Comparison of ENCODE assay signal across 31 cellular contexts in the genomic region with DNA sequence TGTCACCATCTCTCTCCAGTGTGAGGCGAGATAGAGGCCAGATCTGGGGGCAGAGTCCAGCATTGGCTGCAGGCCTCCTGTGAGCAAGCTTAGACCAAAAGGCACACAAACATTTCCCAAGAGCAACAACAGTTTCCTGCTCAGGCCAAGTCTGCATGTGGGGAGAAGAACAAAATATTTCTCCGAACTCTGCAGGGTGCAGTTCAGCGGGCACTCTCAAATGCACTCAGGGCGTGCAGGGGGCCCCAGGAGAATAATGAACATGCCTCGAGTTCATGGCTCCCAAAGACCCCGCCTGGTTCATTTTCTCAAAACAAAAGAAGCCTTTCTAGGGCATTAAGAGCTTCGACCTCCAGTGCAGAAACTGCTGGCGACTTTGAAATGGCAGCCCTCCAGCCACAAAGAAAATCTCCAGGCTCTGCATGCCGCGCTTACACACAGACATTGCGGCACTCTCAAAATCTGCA. TPM values are rescaled to one million over a fixed set of nuclear protein-coding genes. Genes with fewer than 3 reads are reported as not detected.
DNase-seq lines count a peak whose midpoint lies in the region; ATAC-seq and TF ChIP-seq lines count a peak whose summit lies in the region.
"Had no signal": no experiment of that assay in that cellular context is flagged by ENCODE, and none has a peak within 500 bp of the region (broad histone marks: within the 10 kb centered on the region; RNA-seq: fewer than 3 reads in every experiment).

No MANE protein-coding gene starts in this region.

- peak overlapping the region; percentile 1 to 97 (median 60); a peak in 18 of 22 replicates for H3K4me2 ChIP-seq in BLaER1 treated with 17β-estradiol and CSF1 and Interleukin-3, amounts not matched to agents 10 nM and 100 nM
- H3K4me2 ChIP-seq: SK-N-SH had no signal

- in situ Hi-C loops in astrocyte of the spinal cord (cut with HindIII; ENCODE audit: low sequenced_read_pairs), result no loop called here

- no peak overlapping the region for H3K27ac ChIP-seq in BLaER1 treated with 17β-estradiol and CSF1 and Interleukin-3, amounts not matched to agents 10 nM and 100 nM
- no peak overlapping the region for H3K27ac ChIP-seq in right cardiac atrium (ENCODE audit: low read length)
- H3K27ac ChIP-seq: cardiac muscle cell, heart right ventricle, spleen, thyroid gland had no signal

- ATAC-seq in right cardiac atrium, result peak; percentile 81 to 85
- ATAC-seq in HG03342 (IDR thresholded peaks at IDR 0.05; ENCODE audit: unreplicated experiment), result no peak
- ATAC-seq in HG02678 (IDR thresholded peaks at IDR 0.05; ENCODE audit: unreplicated experiment), result no peak
- no peak for ATAC-seq in GM21576 (IDR thresholded peaks at IDR 0.05; ENCODE audit: unreplicated experiment)
- ATAC-seq: activated naive CD8-positive, alpha-beta T cell treated with anti-CD3 and anti-CD28 coated beads, Interleukin-2, amount 50 U/mL, for 24 hours; K562 had no signal

- no peaks in the 10 kb centered on the region for H3K9me3 ChIP-seq in BLaER1 treated with 17β-estradiol and CSF1 and Interleukin-3, amounts not matched to agents 10 nM and 100 nM (replicated peaks in 1 of 11)
- no peaks in the 10 kb centered on the region for H3K9me3 ChIP-seq in right cardiac atrium (ENCODE audit: control insufficient read depth, low read length)
- H3K9me3 ChIP-seq: Caco-2, HAP-1, heart right ventricle, SK-N-SH, spleen, thyroid gland had no signal

- 51% methylated on average over 11 of the region's 11 CpGs for WGBS in right cardiac atrium

- no peaks in the 10 kb centered on the region for H4K20me1 ChIP-seq in BLaER1 treated with 17β-estradiol and CSF1 and Interleukin-3, amounts not matched to agents 10 nM and 100 nM

- 0 out of 22 replicates have a peak, but pooled peaks cover 0 to 8% (median 0%) of the 10 kb centered on the region in 11 experiments for H3K27me3 ChIP-seq in BLaER1 treated with 17β-estradiol and CSF1 and Interleukin-3, amounts not matched to agents 10 nM and 100 nM
- H3K27me3 ChIP-seq in right cardiac atrium (ENCODE audit: control insufficient read depth, insufficient read depth), result no peaks in the 10 kb centered on the region
- H3K27me3 ChIP-seq: cardiac muscle cell, heart right ventricle, spleen, thyroid gland had no signal

- no peak overlapping the region for H3K4me3 ChIP-seq in BLaER1 treated with 17β-estradiol and CSF1 and Interleukin-3, amounts not matched to agents 10 nM and 100 nM
- H3K4me3 ChIP-seq in astrocyte of the spinal cord (ENCODE audit: low read depth, low read length) (no peak overlapping the region), right cardiac atrium (ENCODE audit: low read length) (no peak overlapping the region)
- H3K4me3 ChIP-seq: cardiac muscle cell, HAP-1, heart right ventricle, K562, spleen, thyroid gland had no signal

- no peak for TF ChIP-seq CTCF in astrocyte of the spinal cord (IDR thresholded peaks at IDR 0.05; ENCODE audit: low read depth, low read length)

- H3K9ac ChIP-seq in BLaER1 treated with 17β-estradiol and CSF1 and Interleukin-3, amounts not matched to agents 10 nM and 100 nM, result peak overlapping the region in 2 of 11 experiments; percentile 7 to 11; a peak in 1 of 22 replicates
- H3K9ac ChIP-seq: SK-N-SH had no signal

- intact Hi-C loops in right cardiac atrium (cut with DNase I), result no loop called here
- intact Hi-C loops in posterior vena cava (cut with DNase I), result no loop called here

- DNase-seq in astrocyte of the spinal cord (ENCODE audit: low read depth, low spot score), result peak; percentile 38
- peak; percentile 51 to 80 (median 77) for DNase-seq in right cardiac atrium
- peak; percentile 32 for DNase-seq in posterior vena cava (ENCODE audit: low spot score)
- DNase-seq in A172 (ENCODE audit: low spot score), result no peak
- DNase-seq: activated CD4-positive, alpha-beta T cell treated with anti-CD3 and anti-CD28 coated beads, Interleukin-2, amount 10 ng/mL, durations not matched to agents 7 days and 5 days; activated naive CD8-positive, alpha-beta T cell treated with anti-CD3 and anti-CD28 coated beads, Interleukin-2, amount 50 U/mL, for 24 hours; Caco-2; heart right ventricle; MM.1S; NCI-H146; NCI-H2171 treated with DMSO at 0.1 percent for 48 hours; NCI-H69; nephron progenitor cell; SK-N-SH; spleen; stimulated activated CD4-positive, alpha-beta T cell treated with anti-CD3 and anti-CD28 coated beads, Interleukin-4, amount 100 ng/mL, for 24 hours; stimulated activated naive CD4-positive, alpha-beta T cell treated with Interleukin-2 at 50 U/mL for 16 hours; T-helper 2 cell; thyroid gland had no signal

- peaks cover 39 to 68% (median 64%) of the 10 kb centered on the region in 10 experiments for H3K4me1 ChIP-seq in BLaER1 treated with 17β-estradiol and CSF1 and Interleukin-3, amounts not matched to agents 10 nM and 100 nM
- H3K4me1 ChIP-seq in right cardiac atrium (ENCODE audit: control insufficient read depth, insufficient read depth, low read length), result no peaks in the 10 kb centered on the region
- H3K4me1 ChIP-seq: Caco-2, HAP-1, thyroid gland had no signal

- H3K36me3 ChIP-seq in BLaER1 treated with 17β-estradiol and CSF1 and Interleukin-3, amounts not matched to agents 10 nM and 100 nM, result no peaks in the 10 kb centered on the region
- H3K36me3 ChIP-seq: cardiac muscle cell, HAP-1, heart right ventricle, spleen, thyroid gland had no signal

RNA-seq across cellular contexts. Expression of a gene that starts 57.8 kb away (rescaled TPM):
- total RNA-seq in right cardiac atrium (not detected), posterior vena cava (not detected)
- polyA plus RNA-seq in right cardiac atrium, result not detected
- total RNA-seq in A172 (2014; rRNA removed; shearing (Covaris generic)), result not detected in 2 replicates
- total RNA-seq: activated CD4-positive, alpha-beta T cell treated with anti-CD3 and anti-CD28 coated beads, Interleukin-2, amount 10 ng/mL, durations not matched to agents 7 days and 5 days; Caco-2; cardiac muscle cell; Daoy; fibroblast of villous mesenchyme; heart right ventricle; K562; progenitor cell of endocrine pancreas; RPMI7951; spleen; thyroid gland had no signal
- polyA plus RNA-seq: BJ, cardiac muscle cell, heart right ventricle, K562, SK-N-SH had no signal

Comparison
In these comparisons a context has a peak if more than half of its experiments do, and no peak if none do; other contexts are left out.
1. ATAC-seq: peak in right cardiac atrium (2 of 2); none in HG03342 (single experiment), HG02678 (single experiment) and GM21576 (single experiment).